ENCODE assay signal across 10 cellular contexts in the genomic region with DNA sequence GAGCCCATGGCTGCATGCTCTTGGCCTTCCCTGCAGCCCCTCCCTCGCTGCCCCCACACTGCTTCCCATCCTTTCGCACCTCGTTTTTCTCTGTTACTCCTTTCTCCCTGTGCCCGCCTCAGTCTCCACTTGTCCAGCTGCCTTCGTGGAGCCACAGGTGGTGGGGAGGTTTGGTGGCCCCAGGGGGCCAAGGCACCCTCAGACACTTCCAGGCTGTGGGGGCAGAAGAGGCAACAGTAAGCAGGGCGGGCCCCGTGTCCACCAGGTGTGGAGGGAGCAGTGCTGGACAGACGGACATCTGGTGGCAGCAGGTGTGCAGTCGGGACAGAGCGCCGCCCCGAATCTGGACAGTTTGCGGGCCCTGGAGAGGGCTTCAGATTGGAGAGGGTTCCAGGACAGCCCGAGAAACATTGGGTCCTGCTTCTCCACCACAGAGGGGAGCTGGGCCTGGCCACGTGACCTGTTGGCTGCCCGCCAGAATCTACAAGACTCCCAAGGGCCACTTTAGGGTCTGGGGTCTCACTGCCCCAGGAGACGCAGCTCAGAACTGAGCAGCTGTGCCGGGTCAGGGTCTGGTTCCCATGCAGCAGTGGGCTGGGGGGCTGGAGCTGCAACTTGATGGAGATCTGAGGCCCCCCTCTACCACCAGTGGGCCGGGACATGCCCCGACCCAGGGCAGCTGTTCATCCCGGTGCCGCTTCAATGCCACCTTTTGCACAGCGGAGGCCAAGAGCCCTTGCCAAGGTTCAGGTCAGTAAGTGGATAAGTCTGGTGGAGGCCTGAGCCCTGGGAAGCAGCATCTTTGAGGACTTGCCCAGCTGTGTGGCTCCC. TPM values are rescaled to one million over a fixed set of nuclear protein-coding genes. Genes with fewer than 3 reads are reported as not detected.
DNase-seq lines count a peak whose midpoint lies in the region; ATAC-seq and TF ChIP-seq lines count a peak whose summit lies in the region.
"Had no signal": no experiment of that assay in that cellular context is flagged by ENCODE, and none has a peak within 500 bp of the region (broad histone marks: within the 10 kb centered on the region; RNA-seq: fewer than 3 reads in every experiment).

No MANE protein-coding gene starts in this region.

- no peaks in the 10 kb centered on the region for H3K9me3 ChIP-seq in heart right ventricle
- H3K9me3 ChIP-seq in ovary = no peaks in the 10 kb centered on the region
- H3K9me3 ChIP-seq in vagina = no peaks in the 10 kb centered on the region

- H3K4me1 ChIP-seq in heart right ventricle = peaks cover 44 to 72% (median 61%) of the 10 kb centered on the region in 9 donors
- H3K4me1 ChIP-seq in ovary (ENCODE audit: insufficient read depth) = peaks cover 36% of the 10 kb centered on the region
- peaks cover 64% of the 10 kb centered on the region for H3K4me1 ChIP-seq in vagina

- WGBS in heart right ventricle, 2 donors = 73 to 77% methylated on average over 23 of the region's 23 CpGs
- 72 to 79% (median 79%) methylated on average over 17 to 23 of the region's 23 CpGs for WGBS in ovary, 3 donors

- H3K27ac ChIP-seq in heart right ventricle (peak overlapping the region in 9 of 10 donors; percentile 52 to 99 (median 87)), cingulate gyrus (ENCODE audit: low read depth, low read length) (peak overlapping the region; percentile 47), ovary (peak overlapping the region; percentile 47 to 52), vagina (peak overlapping the region; percentile 79)

- DNase-seq in heart right ventricle = no peak
- no peak for DNase-seq in left cardiac atrium
- DNase-seq in ovary = peak in 4 of 5 donors; percentile 47 to 74 (median 62)
- DNase-seq in vagina (ENCODE audit: extremely low spot score in 2 of 2) = no peak
- DNase-seq in stimulated activated CD4-positive, alpha-beta T cell treated with anti-CD3 and anti-CD28 coated beads, Interleukin-1b, Interleukin-23, amount 100 ng/mL, for 48 hours = no peak
- no peak for DNase-seq in activated naive CD4-positive, alpha-beta T cell treated with anti-CD3 and anti-CD28 coated beads, Interleukin-2, amount 50 U/mL, for 16 hours
- DNase-seq: DMS153; naive thymus-derived CD8-positive, alpha-beta T cell had no signal

- H3K4me3 ChIP-seq in heart right ventricle = no peak overlapping the region
- no peak overlapping the region for H3K4me3 ChIP-seq in ovary
- H3K4me3 ChIP-seq in vagina = no peak overlapping the region

- H3K36me3 ChIP-seq in heart right ventricle (no peaks in the 10 kb centered on the region), ovary (no peaks in the 10 kb centered on the region), vagina (no peaks in the 10 kb centered on the region)

- intact Hi-C loops in heart right ventricle (cut with DNase I) = loop anchor here in 1 of 10 donors (2.0 kb wide), 1 partner anchor 13 kb away; no protein-coding TSS in a partner anchor
- intact Hi-C loops in left cardiac atrium (cut with DNase I) = no loop called here
- intact Hi-C loops in ovary (cut with DNase I) = no loop called here
- intact Hi-C loops in vagina (cut with DNase I) = no loop called here

- H3K27me3 ChIP-seq in heart right ventricle (no peaks in the 10 kb centered on the region), ovary (no peaks in the 10 kb centered on the region), vagina (no peaks in the 10 kb centered on the region)

- TF ChIP-seq CTCF in heart right ventricle (IDR thresholded peaks at IDR 0.05) (no peak), ovary (IDR thresholded peaks at IDR 0.05) (no peak), vagina (IDR thresholded peaks at IDR 0.05) (no peak)

- no peak for TF ChIP-seq EP300 in ovary (IDR thresholded peaks at IDR 0.05)

- ATAC-seq in heart right ventricle = no peak
- no peak for ATAC-seq in left cardiac atrium
- ATAC-seq in GM21447 (IDR thresholded peaks at IDR 0.05; ENCODE audit: unreplicated experiment) = no peak
- ATAC-seq: naive thymus-derived CD8-positive, alpha-beta T cell had no signal

- TF ChIP-seq POLR2A in ovary (IDR thresholded peaks at IDR 0.05) (no peak), vagina (IDR thresholded peaks at IDR 0.05) (no peak)

RNA-seq across cellular contexts. Expression of gene BAHCC1, which starts 22.8 kb away (rescaled TPM):
- total RNA-seq in heart right ventricle (10 to 100 TPM in 2 of 10 donors, 1 to 10 TPM in 8; 6.3 to 11.1 (median 9.2) TPM), left cardiac atrium (1 to 10 TPM; 8.3 to 9.9 TPM), ovary (10 to 100 TPM in 6 of 7 donors, 1 to 10 TPM in 1; 7.6 to 31.9 (median 24.2) TPM), vagina (9.1 TPM)
- polyA plus RNA-seq in heart right ventricle (10 to 100 TPM in 1 of 2 donors, 1 to 10 TPM in 1; 4.8 to 13.1 TPM), ovary (10 to 100 TPM in 1 of 2 donors, 1 to 10 TPM in 1; 1.9 to 16.0 TPM)
- total RNA-seq: naive thymus-derived CD8-positive, alpha-beta T cell had no signal
- polyA plus RNA-seq: naive thymus-derived CD8-positive, alpha-beta T cell had no signal

Comparison
In these comparisons a context has a peak if more than half of its experiments do, and no peak if none do; other contexts are left out.
1. DNase-seq: peak in ovary (4 of 5); none in heart right ventricle (0 of 2), left cardiac atrium (single experiment), vagina (0 of 2), stimulated activated CD4-positive, alpha-beta T cell treated with anti-CD3 and anti-CD28 coated beads, Interleukin-1b, Interleukin-23, amount 100 ng/mL, for 48 hours (single experiment) and activated naive CD4-positive, alpha-beta T cell treated with anti-CD3 and anti-CD28 coated beads, Interleukin-2, amount 50 U/mL, for 16 hours (single experiment).
2. Peak in every context shown above with its lines, with median percentiles within 50 percentile points of each other: H3K27ac ChIP-seq.